In the genomic region with DNA sequence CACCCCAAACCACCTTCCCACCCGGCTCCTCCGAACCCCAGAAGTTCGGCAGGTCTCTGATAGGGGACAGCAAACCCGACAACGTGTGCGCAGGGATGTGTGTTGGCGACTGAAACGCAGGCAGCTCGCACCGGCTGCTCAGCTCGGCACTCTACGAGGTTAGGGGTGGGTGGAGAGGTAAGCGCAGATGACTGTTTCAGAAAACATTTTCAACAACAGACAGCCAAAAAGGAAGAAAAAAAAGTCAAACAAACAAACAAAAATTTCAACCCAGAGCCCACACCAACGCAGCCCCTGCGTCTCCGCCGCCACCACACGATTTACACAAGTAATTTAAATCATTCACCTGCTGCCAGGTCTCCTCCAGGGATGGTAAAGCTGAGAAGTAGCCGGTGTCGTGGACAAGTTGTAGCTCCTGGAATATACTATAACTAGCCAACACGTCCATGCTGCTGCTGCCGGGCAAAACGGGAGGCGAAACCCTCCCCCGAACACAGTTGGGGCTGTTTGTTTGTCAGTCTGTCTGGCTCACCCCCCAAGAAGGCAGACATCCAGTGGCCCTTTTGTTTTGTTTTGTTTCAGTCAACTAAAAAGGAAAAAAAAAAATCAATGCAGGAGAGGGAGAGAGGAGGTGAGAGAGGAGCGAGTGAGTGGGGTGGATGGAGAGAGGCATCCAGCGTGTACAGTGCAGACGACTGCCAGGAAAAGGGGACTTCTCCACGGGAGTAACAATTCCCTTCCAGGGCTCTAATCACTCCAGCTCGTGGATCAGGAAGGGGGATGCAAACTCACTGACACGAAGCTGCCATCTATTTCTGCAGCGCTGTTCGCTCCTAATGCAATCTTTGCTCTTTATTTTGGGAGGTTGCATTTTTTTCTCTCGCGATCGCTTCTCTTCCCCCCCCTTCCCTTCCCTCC, we compare ENCODE assay signal across 8 cellular contexts. TPM values are rescaled to one million over a fixed set of nuclear protein-coding genes. Genes with fewer than 3 reads are reported as not detected.
DNase-seq lines count a peak whose midpoint lies in the region; ATAC-seq and TF ChIP-seq lines count a peak whose summit lies in the region.

A gene (minus strand): TSS at position 828 of the 918 bp plus-strand sequence. CDS start 380 bp downstream, at position 448.

- CTCF ChIA-PET in PC-3 (lab: Charles Lee) = interaction anchor here (0.6 to 1.0 kb wide), 6 partner anchors 39 to 307 kb away, joined by 3 to 5 read pairs (median 3); no protein-coding TSS in a partner anchor

- TSS peak; percentile 59 for BruUV-seq in PC-3 (replicated peaks; lab: Mats Ljungman, UMichigan)

- peak within 1 kb of the TSS; percentile 98 for H3K4me3 Mint-ChIP-seq in neural crest cell

- H3K27me3 ChIP-seq in PC-3 (ENCODE audit: low read length) = no peaks in the 10 kb centered on the region
- no peaks in the 10 kb centered on the region for H3K27me3 ChIP-seq in foreskin keratinocyte
- H3K27me3 ChIP-seq in testis = no peaks in the 10 kb centered on the region

- H3K9me3 Mint-ChIP-seq in neural crest cell = no peaks in the 10 kb centered on the region

- H3K4me1 Mint-ChIP-seq in neural crest cell = peaks cover 63% of the 10 kb centered on the region

- TF ChIP-seq POLR2A in testis (IDR thresholded peaks at IDR 0.05) = no peak

- H2AFZ ChIP-seq in PC-3 (ENCODE audit: low read length) = peak within 1 kb of the TSS; percentile 71

- DNase-seq in NOMO-1 (lab: John Stamatoyannopoulos, UW; ENCODE audit: unreplicated experiment in 2 of 2) (peak; percentile 13 to 35), NOMO-1 treated with dmso at 0.1 percent for 144 hours (lab: John Stamatoyannopoulos, UW; ENCODE audit: unreplicated experiment) (no peak), PC-3 (peak; percentile 55), foreskin keratinocyte (no peak), neural crest cell (ENCODE audit: low read depth, low spot score) (peak; percentile 40), testis (peak; percentile 67), cortex of kidney (lab: John Stamatoyannopoulos, UW) (no peak)
- peak; percentile 20 to 57 (median 38) for DNase-seq in activated naive CD4-positive, alpha-beta T cell (lab: John Stamatoyannopoulos, UW)

- H4K20me1 ChIP-seq in PC-3 (ENCODE audit: low read length) = no peaks in the 10 kb centered on the region

- H3K9me3 ChIP-seq in PC-3 (ENCODE audit: low read length) (no peaks in the 10 kb centered on the region), testis (no peaks in the 10 kb centered on the region)

- H3K4me3 ChIP-seq in PC-3 (ENCODE audit: low read length) (peak within 1 kb of the TSS; percentile 94), testis (peak within 1 kb of the TSS; percentile 90 to 91)

- H3K79me2 ChIP-seq in PC-3 (ENCODE audit: low read length) = peaks cover 46% of the 10 kb centered on the region

- H3K36me3 Mint-ChIP-seq in neural crest cell (ENCODE audit: low read depth) = no peaks in the 10 kb centered on the region

- WGBS in testis, 2 donors = 0% methylated on average over 34 to 36 of the region's 36 CpGs

- no peaks in the 10 kb centered on the region for H3F3A ChIP-seq in PC-3 (ENCODE audit: low read length, unreplicated experiment)

- peak within 1 kb of the TSS; percentile 96 for H3K4me2 ChIP-seq in PC-3 (ENCODE audit: low read length)

- peak within 1 kb of the TSS; percentile 97 for H3K27ac Mint-ChIP-seq in neural crest cell (ENCODE audit: unreplicated experiment)

- H3K27ac ChIP-seq in PC-3 (ENCODE audit: low read length) (peak within 1 kb of the TSS; percentile 81), foreskin keratinocyte (peak within 1 kb of the TSS; percentile 97), testis (peak within 1 kb of the TSS; percentile 100)

- H3K4me1 ChIP-seq in PC-3 (ENCODE audit: insufficient read depth, low read length) (peaks cover 44% of the 10 kb centered on the region), foreskin keratinocyte (peaks cover 21% of the 10 kb centered on the region), testis (peaks cover 19% of the 10 kb centered on the region)

- H3K36me3 ChIP-seq in PC-3 (ENCODE audit: low read depth, low read length) = no peaks in the 10 kb centered on the region
- H3K36me3 ChIP-seq in testis (ENCODE audit: low read depth, missing control alignments) = no peaks in the 10 kb centered on the region

- no peaks in the 10 kb centered on the region for H3K9me2 ChIP-seq in PC-3 (replicated peaks; ENCODE audit: low read length)

- no peaks in the 10 kb centered on the region for H3K27me3 Mint-ChIP-seq in neural crest cell (ENCODE audit: low read depth)

- TF ChIP-seq CTCF in PC-3 (conservative IDR thresholded peaks at IDR 0.05; ENCODE audit: low read depth, low read length) (no peak), foreskin keratinocyte (conservative IDR thresholded peaks at IDR 0.05) (no peak), neural crest cell (conservative IDR thresholded peaks at IDR 0.05) (no peak), testis (IDR thresholded peaks at IDR 0.05) (no peak)

- peak; percentile 7 for ATAC-seq in PC-3
- peak; percentile 5 for ATAC-seq in foreskin keratinocyte

- intact Hi-C loops in PC-3 (cut with micrococcal nuclease) (loop anchor here (1.0 to 10.0 kb wide), 6 partner anchors 152 to 559 kb away; no protein-coding TSS in a partner anchor), testis (cut with DNase I; ENCODE audit: low total_unique reads) (no loop called here)

- POLR2A ChIA-PET in PC-3 (lab: Charles Lee; ENCODE audit: unreplicated experiment) = interaction anchor here (0.6 to 0.7 kb wide), 4 partner anchors 55 to 953 kb away, joined by 3 read pairs; no protein-coding TSS in a partner anchor

- peak within 1 kb of the TSS; percentile 96 for H3K9ac ChIP-seq in PC-3 (ENCODE audit: low read length)

RNA-seq across cellular contexts. Expression of the gene that starts here (rescaled TPM):
- total RNA-seq in PC-3 (2014; rRNA removed) (4.0 and 5.6 TPM in 2 replicates), foreskin keratinocyte (32.3 and 40.6 TPM in 2 replicates), neural crest cell (17.4 and 18.4 TPM in 2 replicates), testis (10 to 100 TPM; 21.1 to 23.2 TPM)
- polyA plus RNA-seq in foreskin keratinocyte (6.3 and 6.7 TPM in 2 replicates), testis (ENCODE audit: insufficient read depth, low read depth, low replicate concordance) (15.1 TPM)

Comparison
In these comparisons a context has a peak if more than half of its experiments do, and no peak if none do; other contexts are left out.
1. DNase-seq: peak in NOMO-1 (2 of 2), PC-3 (single experiment), activated naive CD4-positive, alpha-beta T cell (4 of 4), neural crest cell (single experiment) and testis (single experiment); none in NOMO-1 treated with dmso at 0.1 percent for 144 hours (single experiment), foreskin keratinocyte (0 of 2) and cortex of kidney (single experiment).
2. Peak in every context shown above with its lines, with median percentiles within 50 percentile points of each other: H3K27ac ChIP-seq.